ENCODE assay signal across 19 cellular contexts in the genomic region with DNA sequence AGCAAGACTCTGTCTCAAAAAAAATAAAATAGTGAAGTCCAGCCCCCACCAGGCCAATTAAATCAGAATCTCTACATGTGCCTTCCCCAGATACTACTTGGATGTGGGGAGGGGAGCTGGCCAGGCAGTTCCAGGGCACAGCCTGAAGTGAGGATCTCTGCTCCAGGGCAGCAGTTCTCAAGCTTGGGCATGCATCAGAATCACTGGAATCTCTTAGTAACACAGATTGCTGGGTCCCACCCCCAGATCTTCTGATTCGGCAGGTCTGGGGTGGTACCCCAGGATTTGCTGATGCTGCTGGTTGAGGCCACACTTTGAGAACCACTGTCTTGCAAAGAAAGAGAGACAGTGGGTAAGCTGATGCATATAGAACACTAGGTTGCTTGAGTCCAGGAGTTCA. TPM values are rescaled to one million over a fixed set of nuclear protein-coding genes. Genes with fewer than 3 reads are reported as not detected.
"Had no signal": no experiment of that assay in that cellular context is flagged by ENCODE, and none has a peak within 500 bp of the region (broad histone marks: within the 10 kb centered on the region; RNA-seq: fewer than 3 reads in every experiment).

No MANE protein-coding gene starts in this region.

- H3K4me3 ChIP-seq: breast epithelium, Peyer's patch had no signal

- H3K36me3 ChIP-seq: breast epithelium, Peyer's patch had no signal

- H3K36me3 Mint-ChIP-seq: activated CD8-positive, alpha-beta memory T cell treated with anti-CD3 and anti-CD28 coated beads, Interleukin-2, amount 10 ng/mL, durations not matched to agents 7 days and 5 days; activated naive CD4-positive, alpha-beta T cell treated with anti-CD3 and anti-CD28 coated beads, Interleukin-2, amount 50 U/mL, for 24 hours had no signal

- H3K4me1 Mint-ChIP-seq: activated B cell treated with CpG ODN at 0.5 μM for 24 hours; activated CD4-positive, alpha-beta T cell treated with anti-CD3 and anti-CD28 coated beads, Interleukin-2, amount 10 ng/mL, durations not matched to agents 24 days and 14 days had no signal

- H3K9me3 ChIP-seq: breast epithelium, Peyer's patch had no signal

- H3K27me3 ChIP-seq: breast epithelium, Peyer's patch had no signal

- DNase-seq: activated B cell treated with CpG ODN at 0.5 μM for 24 hours; activated CD4-positive, alpha-beta T cell treated with anti-CD3 and anti-CD28 coated beads for 1 hour; activated CD4-positive, alpha-beta T cell treated with anti-CD3 and anti-CD28 coated beads, Interleukin-2, amount 50 U/mL, for 48 hours; activated CD8-positive, alpha-beta memory T cell treated with anti-CD3 and anti-CD28 coated beads, Interleukin-2, amount 10 ng/mL, durations not matched to agents 7 days and 5 days; activated effector memory CD4-positive, alpha-beta T cell treated with Interleukin-2 at 50 U/mL for 16 hours; activated naive CD4-positive, alpha-beta T cell; activated T-cell treated with anti-CD3 and anti-CD28 coated beads, Interleukin-2, amount 50 U/mL, for 24 hours; aorta; central memory CD4-positive, alpha-beta T cell; NCI-H1048; NCI-H774; Peyer's patch had no signal

- H3K9me3 Mint-ChIP-seq: activated B cell treated with CpG ODN at 0.5 μM for 24 hours; activated CD4-positive, alpha-beta T cell treated with anti-CD3 and anti-CD28 coated beads, Interleukin-2, amount 10 ng/mL, durations not matched to agents 24 days and 14 days; activated naive CD4-positive, alpha-beta T cell treated with anti-CD3 and anti-CD28 coated beads, Interleukin-2, amount 50 U/mL, for 24 hours; activated T-cell treated with anti-CD3 and anti-CD28 coated beads, Interleukin-2, amount 50 U/mL, for 24 hours; activated T-helper 1 cell treated with anti-CD3 and anti-CD28 coated beads, Interleukin-12 subunit alpha, Interleukin-12 subunit beta, Interleukin-2, Interleukin-4 antibody, amounts not matched to agents 30 ng/mL and 10 ng/mL and 1 ng/mL, durations not matched to agents 14 hours and 24 hours and 36 hours; T-helper 1 cell treated with Interleukin-12 subunit alpha and Interleukin-12 subunit beta and Interleukin-4 antibody, amounts not matched to agents 30 μg/mL and 1 μg/mL, for 36 hours had no signal

- ATAC-seq: activated CD8-positive, alpha-beta memory T cell treated with anti-CD3 and anti-CD28 coated beads, Interleukin-2, amount 10 ng/mL, durations not matched to agents 7 days and 5 days had no signal

- H3K4me3 Mint-ChIP-seq: activated B cell treated with CpG ODN at 0.5 μM for 24 hours; activated CD4-positive, alpha-beta T cell treated with anti-CD3 and anti-CD28 coated beads, Interleukin-2, amount 10 ng/mL, durations not matched to agents 24 days and 14 days; activated CD8-positive, alpha-beta memory T cell treated with anti-CD3 and anti-CD28 coated beads, Interleukin-2, amount 10 ng/mL, durations not matched to agents 7 days and 5 days; activated naive CD4-positive, alpha-beta T cell treated with anti-CD3 and anti-CD28 coated beads, Interleukin-2, amount 50 U/mL, for 24 hours; activated T-cell treated with anti-CD3 and anti-CD28 coated beads, Interleukin-2, amount 50 U/mL, for 24 hours; activated T-helper 1 cell treated with anti-CD3 and anti-CD28 coated beads, Interleukin-12 subunit alpha, Interleukin-12 subunit beta, Interleukin-2, Interleukin-4 antibody, amounts not matched to agents 30 ng/mL and 10 ng/mL and 1 ng/mL, durations not matched to agents 14 hours and 24 hours and 36 hours; T-helper 1 cell treated with Interleukin-12 subunit alpha and Interleukin-12 subunit beta and Interleukin-4 antibody, amounts not matched to agents 30 μg/mL and 1 μg/mL, for 36 hours had no signal

- H3K27ac Mint-ChIP-seq: activated B cell treated with CpG ODN at 0.5 μM for 24 hours; activated CD4-positive, alpha-beta T cell treated with anti-CD3 and anti-CD28 coated beads, Interleukin-2, amount 10 ng/mL, durations not matched to agents 24 days and 14 days; activated CD8-positive, alpha-beta memory T cell treated with anti-CD3 and anti-CD28 coated beads, Interleukin-2, amount 10 ng/mL, durations not matched to agents 7 days and 5 days; activated naive CD4-positive, alpha-beta T cell treated with anti-CD3 and anti-CD28 coated beads, Interleukin-2, amount 50 U/mL, for 24 hours; activated T-cell treated with anti-CD3 and anti-CD28 coated beads, Interleukin-2, amount 50 U/mL, for 24 hours; activated T-helper 1 cell treated with anti-CD3 and anti-CD28 coated beads, Interleukin-12 subunit alpha, Interleukin-12 subunit beta, Interleukin-2, Interleukin-4 antibody, amounts not matched to agents 30 ng/mL and 10 ng/mL and 1 ng/mL, durations not matched to agents 14 hours and 24 hours and 36 hours; T-helper 1 cell treated with Interleukin-12 subunit alpha and Interleukin-12 subunit beta and Interleukin-4 antibody, amounts not matched to agents 30 μg/mL and 1 μg/mL, for 36 hours had no signal

- H3K4me1 ChIP-seq: breast epithelium had no signal

- H3K27ac ChIP-seq: Peyer's patch had no signal

RNA-seq across cellular contexts. Expression of a gene that starts 8.3 kb away (rescaled TPM):
- total RNA-seq: activated B cell treated with CpG ODN at 0.5 μM for 24 hours; activated CD4-positive, alpha-beta T cell treated with anti-CD3 and anti-CD28 coated beads, Interleukin-2, amount 10 ng/mL, durations not matched to agents 24 days and 14 days; activated CD8-positive, alpha-beta memory T cell treated with anti-CD3 and anti-CD28 coated beads, Interleukin-2, amount 10 ng/mL, durations not matched to agents 7 days and 5 days; activated T-helper 1 cell treated with anti-CD3 and anti-CD28 coated beads, Interleukin-12 subunit alpha, Interleukin-12 subunit beta, Interleukin-2, Interleukin-4 antibody, amounts not matched to agents 30 ng/mL and 10 ng/mL and 1 ng/mL, durations not matched to agents 14 hours and 24 hours and 36 hours; NCI-H460; SK-MEL-5 had no signal
